ENCODE assay signal across 1 cellular context in genomic region chr7:14786314-14786895, GRCh38.
TF ChIP-seq lines count a peak whose summit lies in the region.

No MANE protein-coding gene starts in this region.

TF ChIP-seq in GM23338, 12 proteins besides CTCF, POLR2A, EP300 and RAD21 (continued from another document):
- TF ChIP-seq ZNF462 (CRISPR knock-in tag; IDR thresholded peaks at IDR 0.05) (no peak), EZH2 (IDR thresholded peaks at IDR 0.05; ENCODE audit: low read depth, unreplicated experiment) (no peak), ZNF331 (CRISPR knock-in tag; IDR thresholded peaks at IDR 0.05; ENCODE audit: low read depth) (no peak), POLR2AphosphoS5 (IDR thresholded peaks at IDR 0.05; ENCODE audit: low read depth) (no peak)
